ENCODE assay signal across 22 cellular contexts in genomic region chr5:179815491-179816249, GRCh38. TPM values are rescaled to one million over a fixed set of nuclear protein-coding genes. Genes with fewer than 3 reads are reported as not detected.
DNase-seq lines count a peak whose midpoint lies in the region; ATAC-seq and TF ChIP-seq lines count a peak whose summit lies in the region.
"Had no signal": no experiment of that assay in that cellular context is flagged by ENCODE, and none has a peak within 500 bp of the region (broad histone marks: within the 10 kb centered on the region; RNA-seq: fewer than 3 reads in every experiment).

No MANE protein-coding gene starts in this region.

- no peak overlapping the region for H2AFZ ChIP-seq in GM23338
- H2AFZ ChIP-seq: GM23248 had no signal

- no peaks in the 10 kb centered on the region; the same call in 1 of the 2 replicates for H4K20me1 ChIP-seq in GM23338 (replicated peaks; ENCODE audit: insufficient read depth)

- intact Hi-C loops in CD8-positive, alpha-beta T cell (cut with DNase I, micrococcal nuclease) = loop anchor here in 1 of 2 experiments (5.0 kb wide), 1 partner anchor 257 kb away; the partner anchor contains the start of gene RNF130

- H3K27ac Mint-ChIP-seq in CD8-positive, alpha-beta T cell = no peak overlapping the region
- no peak overlapping the region for H3K27ac Mint-ChIP-seq in GM23338
- no peak overlapping the region for H3K27ac Mint-ChIP-seq in endothelial cell (ENCODE audit: unreplicated experiment)
- H3K27ac Mint-ChIP-seq in neural crest cell (ENCODE audit: unreplicated experiment) = no peak overlapping the region
- H3K27ac Mint-ChIP-seq: activated CD4-positive, alpha-beta memory T cell treated with anti-CD3 and anti-CD28 coated beads for 36 hours; activated naive CD8-positive, alpha-beta T cell treated with anti-CD3 and anti-CD28 coated beads, Interleukin-2, amount 50 U/mL, for 24 hours had no signal

- peaks cover 12% of the 10 kb centered on the region for H3K36me3 Mint-ChIP-seq in CD8-positive, alpha-beta T cell
- H3K36me3 Mint-ChIP-seq in GM23338 (ENCODE audit: low read depth) (peaks cover 32% of the 10 kb centered on the region), endothelial cell (ENCODE audit: low read depth, unreplicated experiment) (peaks cover 7% of the 10 kb centered on the region), neural crest cell (ENCODE audit: low read depth) (peaks cover 9% of the 10 kb centered on the region)

- H3K4me3 ChIP-seq in CD8-positive, alpha-beta T cell (ENCODE audit: low read depth, low read length) = no peak overlapping the region
- H3K4me3 ChIP-seq in GM23338 = peak overlapping the region; percentile 57; the same call in 1 of the 2 replicates

- H3K9me3 Mint-ChIP-seq in CD8-positive, alpha-beta T cell = no peaks in the 10 kb centered on the region
- no peaks in the 10 kb centered on the region for H3K9me3 Mint-ChIP-seq in GM23338
- no peaks in the 10 kb centered on the region for H3K9me3 Mint-ChIP-seq in endothelial cell (ENCODE audit: unreplicated experiment)
- H3K9me3 Mint-ChIP-seq in neural crest cell = no peaks in the 10 kb centered on the region
- H3K9me3 Mint-ChIP-seq: activated CD4-positive, alpha-beta memory T cell treated with anti-CD3 and anti-CD28 coated beads for 36 hours; activated naive CD8-positive, alpha-beta T cell treated with anti-CD3 and anti-CD28 coated beads, Interleukin-2, amount 50 U/mL, for 24 hours had no signal

- H3K4me3 Mint-ChIP-seq in CD8-positive, alpha-beta T cell = peak overlapping the region; percentile 42
- peak overlapping the region; percentile 58 for H3K4me3 Mint-ChIP-seq in GM23338
- peak overlapping the region; percentile 82 for H3K4me3 Mint-ChIP-seq in endothelial cell (ENCODE audit: unreplicated experiment)
- H3K4me3 Mint-ChIP-seq in neural crest cell = peak overlapping the region; percentile 77
- H3K4me3 Mint-ChIP-seq: activated CD4-positive, alpha-beta memory T cell treated with anti-CD3 and anti-CD28 coated beads for 36 hours; activated naive CD8-positive, alpha-beta T cell treated with anti-CD3 and anti-CD28 coated beads, Interleukin-2, amount 50 U/mL, for 24 hours had no signal

- peaks cover 33% of the 10 kb centered on the region for H3F3A ChIP-seq in GM23338 (replicated peaks; ENCODE audit: low read depth)

- no peak overlapping the region for H3K27ac ChIP-seq in CD8-positive, alpha-beta T cell (ENCODE audit: low read depth, low read length)
- H3K27ac ChIP-seq in GM23338 (ENCODE audit: low read depth) = no peak overlapping the region
- H3K27ac ChIP-seq: epithelial cell of prostate, GM23248 had no signal

- H3K9me3 ChIP-seq in CD8-positive, alpha-beta T cell (ENCODE audit: low read length) = no peaks in the 10 kb centered on the region
- H3K9me3 ChIP-seq: breast epithelium, transverse colon had no signal

- H3K4me1 ChIP-seq in CD8-positive, alpha-beta T cell (ENCODE audit: insufficient read depth, low read length) = peaks cover 32% of the 10 kb centered on the region
- peaks cover 33% of the 10 kb centered on the region for H3K4me1 ChIP-seq in GM23338 (ENCODE audit: insufficient read depth)

- TF ChIP-seq CTCF in CD8-positive, alpha-beta T cell (IDR thresholded peaks at IDR 0.05) = no peak
- TF ChIP-seq CTCF in GM23338 (conservative IDR thresholded peaks at IDR 0.05; ENCODE audit: low read depth in 2 of 2) = no peak
- no peak for TF ChIP-seq CTCF in endothelial cell (IDR thresholded peaks at IDR 0.05; ENCODE audit: unreplicated experiment)
- no peak for TF ChIP-seq CTCF in neural crest cell (conservative IDR thresholded peaks at IDR 0.05)

- H3K27me3 Mint-ChIP-seq in CD8-positive, alpha-beta T cell (ENCODE audit: low read depth) = no peaks in the 10 kb centered on the region
- H3K27me3 Mint-ChIP-seq in GM23338 (ENCODE audit: insufficient read depth, low read depth, poor library complexity) = peaks cover 36% of the 10 kb centered on the region
- peaks cover 3% of the 10 kb centered on the region for H3K27me3 Mint-ChIP-seq in endothelial cell (ENCODE audit: unreplicated experiment)
- H3K27me3 Mint-ChIP-seq in neural crest cell (ENCODE audit: low read depth) = peaks cover 9% of the 10 kb centered on the region
- H3K27me3 Mint-ChIP-seq: activated naive CD8-positive, alpha-beta T cell treated with anti-CD3 and anti-CD28 coated beads, Interleukin-2, amount 50 U/mL, for 24 hours had no signal

- no peaks in the 10 kb centered on the region for H3K79me2 ChIP-seq in GM23338 (replicated peaks; ENCODE audit: insufficient read depth)

- H3K4me1 Mint-ChIP-seq in CD8-positive, alpha-beta T cell (ENCODE audit: low read depth) = peaks cover 32% of the 10 kb centered on the region
- H3K4me1 Mint-ChIP-seq in GM23338 (peaks cover 33% of the 10 kb centered on the region), endothelial cell (ENCODE audit: unreplicated experiment) (peaks cover 8% of the 10 kb centered on the region), neural crest cell (peaks cover 22% of the 10 kb centered on the region)

- no peaks in the 10 kb centered on the region for H3K36me3 ChIP-seq in CD8-positive, alpha-beta T cell (ENCODE audit: insufficient read depth, low read length)
- H3K36me3 ChIP-seq in GM23338 (ENCODE audit: insufficient read depth) = peaks cover 5% of the 10 kb centered on the region; the same call in 1 of the 2 replicates
- H3K36me3 ChIP-seq: breast epithelium, transverse colon had no signal

- DNase-seq in CD8-positive, alpha-beta T cell = no peak
- DNase-seq in GM23338 (ENCODE audit: low spot score) (no peak), endothelial cell (ENCODE audit: low spot score) (no peak), neural crest cell (ENCODE audit: low read depth, low spot score) (no peak), AML-193 (lab: John Stamatoyannopoulos, UW) (no peak), COR-L47 (lab: John Stamatoyannopoulos, UW) (no peak), SW 1271 (lab: John Stamatoyannopoulos, UW) (no peak)
- DNase-seq: activated CD4-positive, alpha-beta memory T cell treated with anti-CD3 and anti-CD28 coated beads for 36 hours; activated naive CD8-positive, alpha-beta T cell treated with anti-CD3 and anti-CD28 coated beads, Interleukin-2, amount 50 U/mL, for 24 hours; cortex of kidney; DMS 273 treated with DMSO at 0.1 percent for 48 hours; foreskin fibroblast; GDM1; GM23248; hippocampal formation; kidney glomerular epithelial cell; NCI-H1105; NCI-H2107; NCI-H524; transverse colon had no signal

- H3K4me2 ChIP-seq in GM23338 = peak overlapping the region; percentile 84; the same call in 1 of the 2 replicates

- POLR2A ChIA-PET in CD8-positive, alpha-beta T cell (lab: Charles Lee) = no interaction called here

- CTCF ChIA-PET in CD8-positive, alpha-beta T cell (lab: Charles Lee) = interaction anchor here (2.8 kb wide), 1 partner anchor 14 kb away, joined by 13 read pairs; no protein-coding TSS in a partner anchor

- ATAC-seq in CD8-positive, alpha-beta T cell = no peak
- no peak for ATAC-seq in GM23338
- ATAC-seq: activated naive CD8-positive, alpha-beta T cell treated with anti-CD3 and anti-CD28 coated beads, Interleukin-2, amount 50 U/mL, for 24 hours had no signal

- H3K27me3 ChIP-seq in CD8-positive, alpha-beta T cell (ENCODE audit: insufficient read depth, low read length) = no peaks in the 10 kb centered on the region
- H3K27me3 ChIP-seq in GM23338 (ENCODE audit: insufficient read depth) = peaks cover 12% of the 10 kb centered on the region; the same call in 1 of the 2 replicates
- H3K27me3 ChIP-seq: breast epithelium, transverse colon had no signal

- H3K9me2 ChIP-seq in GM23338 (ENCODE audit: insufficient read depth) = no peaks in the 10 kb centered on the region

TF ChIP-seq in GM23338, 12 proteins besides CTCF, POLR2A, EP300 and RAD21 (continues in another document):
- TF ChIP-seq ZNF114 (CRISPR knock-in tag; IDR thresholded peaks at IDR 0.05) = no peak
- no peak for TF ChIP-seq POLR2AphosphoS5 (IDR thresholded peaks at IDR 0.05; ENCODE audit: low read depth)
- no peak for TF ChIP-seq NANOG (IDR thresholded peaks at IDR 0.05; ENCODE audit: borderline replicate concordance)
- no peak for TF ChIP-seq EZH2phosphoT487 (IDR thresholded peaks at IDR 0.05; ENCODE audit: unreplicated experiment)
- TF ChIP-seq JUNB (IDR thresholded peaks at IDR 0.05; ENCODE audit: unreplicated experiment) = no peak
- TF ChIP-seq EZH2 (IDR thresholded peaks at IDR 0.05; ENCODE audit: low read depth, unreplicated experiment) = no peak

RNA-seq across cellular contexts. Expression of gene SQSTM1, which starts 5.0 kb away (rescaled TPM):
- 100 to 1,000 TPM; 398 to 438 TPM for total RNA-seq in CD8-positive, alpha-beta T cell
- total RNA-seq in GM23338 (2014; rRNA removed; shearing (Covaris generic)) = 83.6 and 92.6 TPM in 2 replicates
- 52.5 and 58.0 TPM in 2 replicates for polyA plus RNA-seq in GM23338 (2016; fragmentation: Nextera tagmentation; extraction: Ambion mirVana)
- 82.2 TPM for total RNA-seq in endothelial cell (ENCODE audit: unreplicated experiment)
- total RNA-seq in neural crest cell = 67.6 and 69.5 TPM in 2 replicates

RNA-seq across cellular contexts. Expression of gene MGAT4B, which starts 9.0 kb away (rescaled TPM):
- total RNA-seq in CD8-positive, alpha-beta T cell = 100 to 1,000 TPM; 113 to 126 TPM
- 101 and 102 TPM in 2 replicates for total RNA-seq in GM23338 (2014; rRNA removed; shearing (Covaris generic))
- 32.3 and 37.7 TPM in 2 replicates for polyA plus RNA-seq in GM23338 (2016; fragmentation: Nextera tagmentation; extraction: Ambion mirVana)
- 163 TPM for total RNA-seq in endothelial cell (ENCODE audit: unreplicated experiment)
- total RNA-seq in neural crest cell = 120 and 124 TPM in 2 replicates

RNA-seq across cellular contexts. Expression of gene LTC4S, which starts 21.9 kb away (rescaled TPM):
- total RNA-seq in CD8-positive, alpha-beta T cell = 1 to 10 TPM; 3.2 to 4.8 TPM
- 1.2 and 10.1 TPM in 2 replicates for total RNA-seq in GM23338 (2014; rRNA removed; shearing (Covaris generic))
- polyA plus RNA-seq in GM23338 (2016; fragmentation: Nextera tagmentation; extraction: Ambion mirVana) = 4.0 and 5.8 TPM in 2 replicates
- total RNA-seq in endothelial cell (ENCODE audit: unreplicated experiment) (1.0 TPM), neural crest cell (2.4 and 3.3 TPM in 2 replicates)

RNA-seq across cellular contexts. Expression of gene MRNIP, which starts 42.9 kb away (rescaled TPM):
- 10 to 100 TPM; 30.0 to 38.5 TPM for total RNA-seq in CD8-positive, alpha-beta T cell
- total RNA-seq in GM23338 (2014; rRNA removed; shearing (Covaris generic)) = 29.4 and 34.4 TPM in 2 replicates
- 18.0 and 18.2 TPM in 2 replicates for polyA plus RNA-seq in GM23338 (2016; fragmentation: Nextera tagmentation; extraction: Ambion mirVana)
- total RNA-seq in endothelial cell (ENCODE audit: unreplicated experiment) (38.5 TPM), neural crest cell (40.9 and 42.2 TPM in 2 replicates)
